In genomic region chr17:61416540-61417363, GRCh38 we compare ENCODE assay signal across 1 cellular context.
TF ChIP-seq lines count a peak whose summit lies in the region.

No MANE protein-coding gene starts in this region.

TF ChIP-seq in HepG2, 621 proteins besides CTCF, POLR2A, EP300 and RAD21 (continued from another document and continues in another):
- TF ChIP-seq TFDP2 (CRISPR knock-in tag; IDR thresholded peaks at IDR 0.05) (peak; percentile 58), ZNF652 (CRISPR knock-in tag; IDR thresholded peaks at IDR 0.05; ENCODE audit: borderline replicate concordance, low read depth) (no peak), GRHL1 (CRISPR knock-in tag; conservative IDR thresholded peaks at IDR 0.05) (no peak), ZNF10 (CRISPR knock-in tag; IDR thresholded peaks at IDR 0.05; ENCODE audit: borderline replicate concordance, low read depth) (no peak), HDAC6 (IDR thresholded peaks at IDR 0.05; ENCODE audit: low read depth, low read length) (no peak), PBX2 (CRISPR knock-in tag; IDR thresholded peaks at IDR 0.05) (no peak), ZNF629 (CRISPR knock-in tag; conservative IDR thresholded peaks at IDR 0.05) (0 out of 2 replicates have a peak, but pooled peaks have one; percentile 40), TRIM22 (IDR thresholded peaks at IDR 0.05) (no peak), ZSCAN22 (CRISPR knock-in tag; IDR thresholded peaks at IDR 0.05) (peak; percentile 30; the same call in 1 of the 2 replicates), ETV6 (CRISPR knock-in tag; conservative IDR thresholded peaks at IDR 0.05) (no peak; the same call in 1 of the 2 replicates), ZNF510 (CRISPR knock-in tag; IDR thresholded peaks at IDR 0.05; ENCODE audit: low read depth) (no peak), ZNF367 (CRISPR knock-in tag; IDR thresholded peaks at IDR 0.05; ENCODE audit: borderline replicate concordance) (no peak), RFXAP (CRISPR knock-in tag; IDR thresholded peaks at IDR 0.05; ENCODE audit: borderline replicate concordance) (0 out of 2 replicates have a peak, but pooled peaks have one; percentile 39), MLXIP (CRISPR knock-in tag; IDR thresholded peaks at IDR 0.05; ENCODE audit: borderline replicate concordance) (no peak), GATAD2A (CRISPR knock-in tag; IDR thresholded peaks at IDR 0.05) (peak; percentile 78), HOMEZ (CRISPR knock-in tag; IDR thresholded peaks at IDR 0.05; ENCODE audit: low read depth) (peak; percentile 30; the same call in 1 of the 2 replicates), ZNF710 (CRISPR knock-in tag; IDR thresholded peaks at IDR 0.05; ENCODE audit: borderline replicate concordance) (peak; percentile 84), ZFAT (CRISPR knock-in tag; conservative IDR thresholded peaks at IDR 0.05) (no peak), ZNF513 (CRISPR knock-in tag; conservative IDR thresholded peaks at IDR 0.05) (no peak), FOXO1 (CRISPR knock-in tag; IDR thresholded peaks at IDR 0.05) (no peak), GLMP (CRISPR knock-in tag; IDR thresholded peaks at IDR 0.05; ENCODE audit: borderline replicate concordance) (no peak), MXD3 (CRISPR knock-in tag; IDR thresholded peaks at IDR 0.05) (0 out of 2 replicates have a peak, but pooled peaks have one; percentile 13), KDM3A (CRISPR knock-in tag; IDR thresholded peaks at IDR 0.05; ENCODE audit: low read depth) (peak; percentile 45; the same call in 1 of the 2 replicates), ZBTB39 (CRISPR knock-in tag; IDR thresholded peaks at IDR 0.05) (no peak), ZNF382 (CRISPR knock-in tag; IDR thresholded peaks at IDR 0.05; ENCODE audit: borderline replicate concordance) (no peak), ZNF225 (CRISPR knock-in tag; IDR thresholded peaks at IDR 0.05) (0 out of 2 replicates have a peak, but pooled peaks have one; percentile 19), ZNF224 (CRISPR knock-in tag; IDR thresholded peaks at IDR 0.05) (no peak), MAX (IDR thresholded peaks at IDR 0.05) (peak; percentile 68; the same call in 1 of the 2 replicates), ZNF790 (CRISPR knock-in tag; IDR thresholded peaks at IDR 0.05; ENCODE audit: borderline replicate concordance) (no peak), ZNF501 (CRISPR knock-in tag; IDR thresholded peaks at IDR 0.05) (peak; percentile 73; the same call in 1 of the 2 replicates), HDAC1 (CRISPR knock-in tag; IDR thresholded peaks at IDR 0.05) (peak; percentile 82), RBFOX2 (IDR thresholded peaks at IDR 0.05; ENCODE audit: low read depth, low read length) (0 out of 2 replicates have a peak, but pooled peaks have one; percentile 49), PRPF4 (IDR thresholded peaks at IDR 0.05; ENCODE audit: low read depth, low read length, poor library complexity, severe bottlenecking) (no peak), PHF20 (CRISPR knock-in tag; IDR thresholded peaks at IDR 0.05) (no peak), GZF1 (CRISPR knock-in tag; IDR thresholded peaks at IDR 0.05) (0 out of 2 replicates have a peak, but pooled peaks have one; percentile 43), TAF1 (CRISPR knock-in tag; IDR thresholded peaks at IDR 0.05) (no peak; the same call in 1 of the 2 replicates), IRF9 (CRISPR knock-in tag; IDR thresholded peaks at IDR 0.05; ENCODE audit: borderline replicate concordance) (no peak), CREB1 (IDR thresholded peaks at IDR 0.05) (0 out of 2 replicates have a peak, but pooled peaks have one; percentile 13), CREB1 (CRISPR knock-in tag; IDR thresholded peaks at IDR 0.05) (no peak)
